In genomic region chr20:12660918-12661317, GRCh38 we compare ENCODE assay signal across 1 cellular context.
TF ChIP-seq lines count a peak whose summit lies in the region.

No MANE protein-coding gene starts in this region.

TF ChIP-seq in WTC11, 78 proteins besides CTCF, POLR2A, EP300 and RAD21 (continued from another document):
- TF ChIP-seq, protein P1, sequence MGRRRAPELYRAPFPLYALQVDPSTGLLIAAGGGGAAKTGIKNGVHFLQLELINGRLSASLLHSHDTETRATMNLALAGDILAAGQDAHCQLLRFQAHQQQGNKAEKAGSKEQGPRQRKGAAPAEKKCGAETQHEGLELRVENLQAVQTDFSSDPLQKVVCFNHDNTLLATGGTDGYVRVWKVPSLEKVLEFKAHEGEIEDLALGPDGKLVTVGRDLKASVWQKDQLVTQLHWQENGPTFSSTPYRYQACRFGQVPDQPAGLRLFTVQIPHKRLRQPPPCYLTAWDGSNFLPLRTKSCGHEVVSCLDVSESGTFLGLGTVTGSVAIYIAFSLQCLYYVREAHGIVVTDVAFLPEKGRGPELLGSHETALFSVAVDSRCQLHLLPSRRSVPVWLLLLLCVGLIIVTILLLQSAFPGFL (CRISPR knock-in tag; IDR thresholded peaks at IDR 0.05; ENCODE audit: borderline replicate concordance), result no peak
- TF ChIP-seq CDX4 (CRISPR knock-in tag; IDR thresholded peaks at IDR 0.05; ENCODE audit: borderline replicate concordance) (no peak), ATF1 (CRISPR knock-in tag; IDR thresholded peaks at IDR 0.05) (no peak), PRRX2 (CRISPR knock-in tag; IDR thresholded peaks at IDR 0.05) (no peak), E2F1 (CRISPR knock-in tag; IDR thresholded peaks at IDR 0.05) (no peak), NR1H2 (CRISPR knock-in tag; IDR thresholded peaks at IDR 0.05) (no peak), ZNF138 (CRISPR knock-in tag; conservative IDR thresholded peaks at IDR 0.05) (no peak), SMAD3 (CRISPR knock-in tag; IDR thresholded peaks at IDR 0.05; ENCODE audit: borderline replicate concordance) (no peak), MLX (CRISPR knock-in tag; IDR thresholded peaks at IDR 0.05) (no peak), ZNF671 (CRISPR knock-in tag; IDR thresholded peaks at IDR 0.05) (no peak), MAX (CRISPR knock-in tag; IDR thresholded peaks at IDR 0.05) (no peak), ZNF232 (CRISPR knock-in tag; IDR thresholded peaks at IDR 0.05) (no peak), ERG (CRISPR knock-in tag; IDR thresholded peaks at IDR 0.05) (no peak)
- TF ChIP-seq, protein P2, sequence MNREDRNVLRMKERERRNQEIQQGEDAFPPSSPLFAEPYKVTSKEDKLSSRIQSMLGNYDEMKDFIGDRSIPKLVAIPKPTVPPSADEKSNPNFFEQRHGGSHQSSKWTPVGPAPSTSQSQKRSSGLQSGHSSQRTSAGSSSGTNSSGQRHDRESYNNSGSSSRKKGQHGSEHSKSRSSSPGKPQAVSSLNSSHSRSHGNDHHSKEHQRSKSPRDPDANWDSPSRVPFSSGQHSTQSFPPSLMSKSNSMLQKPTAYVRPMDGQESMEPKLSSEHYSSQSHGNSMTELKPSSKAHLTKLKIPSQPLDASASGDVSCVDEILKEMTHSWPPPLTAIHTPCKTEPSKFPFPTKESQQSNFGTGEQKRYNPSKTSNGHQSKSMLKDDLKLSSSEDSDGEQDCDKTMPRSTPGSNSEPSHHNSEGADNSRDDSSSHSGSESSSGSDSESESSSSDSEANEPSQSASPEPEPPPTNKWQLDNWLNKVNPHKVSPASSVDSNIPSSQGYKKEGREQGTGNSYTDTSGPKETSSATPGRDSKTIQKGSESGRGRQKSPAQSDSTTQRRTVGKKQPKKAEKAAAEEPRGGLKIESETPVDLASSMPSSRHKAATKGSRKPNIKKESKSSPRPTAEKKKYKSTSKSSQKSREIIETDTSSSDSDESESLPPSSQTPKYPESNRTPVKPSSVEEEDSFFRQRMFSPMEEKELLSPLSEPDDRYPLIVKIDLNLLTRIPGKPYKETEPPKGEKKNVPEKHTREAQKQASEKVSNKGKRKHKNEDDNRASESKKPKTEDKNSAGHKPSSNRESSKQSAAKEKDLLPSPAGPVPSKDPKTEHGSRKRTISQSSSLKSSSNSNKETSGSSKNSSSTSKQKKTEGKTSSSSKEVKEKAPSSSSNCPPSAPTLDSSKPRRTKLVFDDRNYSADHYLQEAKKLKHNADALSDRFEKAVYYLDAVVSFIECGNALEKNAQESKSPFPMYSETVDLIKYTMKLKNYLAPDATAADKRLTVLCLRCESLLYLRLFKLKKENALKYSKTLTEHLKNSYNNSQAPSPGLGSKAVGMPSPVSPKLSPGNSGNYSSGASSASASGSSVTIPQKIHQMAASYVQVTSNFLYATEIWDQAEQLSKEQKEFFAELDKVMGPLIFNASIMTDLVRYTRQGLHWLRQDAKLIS (CRISPR knock-in tag; IDR thresholded peaks at IDR 0.05; ENCODE audit: borderline replicate concordance), result no peak
- TF ChIP-seq, protein P3, sequence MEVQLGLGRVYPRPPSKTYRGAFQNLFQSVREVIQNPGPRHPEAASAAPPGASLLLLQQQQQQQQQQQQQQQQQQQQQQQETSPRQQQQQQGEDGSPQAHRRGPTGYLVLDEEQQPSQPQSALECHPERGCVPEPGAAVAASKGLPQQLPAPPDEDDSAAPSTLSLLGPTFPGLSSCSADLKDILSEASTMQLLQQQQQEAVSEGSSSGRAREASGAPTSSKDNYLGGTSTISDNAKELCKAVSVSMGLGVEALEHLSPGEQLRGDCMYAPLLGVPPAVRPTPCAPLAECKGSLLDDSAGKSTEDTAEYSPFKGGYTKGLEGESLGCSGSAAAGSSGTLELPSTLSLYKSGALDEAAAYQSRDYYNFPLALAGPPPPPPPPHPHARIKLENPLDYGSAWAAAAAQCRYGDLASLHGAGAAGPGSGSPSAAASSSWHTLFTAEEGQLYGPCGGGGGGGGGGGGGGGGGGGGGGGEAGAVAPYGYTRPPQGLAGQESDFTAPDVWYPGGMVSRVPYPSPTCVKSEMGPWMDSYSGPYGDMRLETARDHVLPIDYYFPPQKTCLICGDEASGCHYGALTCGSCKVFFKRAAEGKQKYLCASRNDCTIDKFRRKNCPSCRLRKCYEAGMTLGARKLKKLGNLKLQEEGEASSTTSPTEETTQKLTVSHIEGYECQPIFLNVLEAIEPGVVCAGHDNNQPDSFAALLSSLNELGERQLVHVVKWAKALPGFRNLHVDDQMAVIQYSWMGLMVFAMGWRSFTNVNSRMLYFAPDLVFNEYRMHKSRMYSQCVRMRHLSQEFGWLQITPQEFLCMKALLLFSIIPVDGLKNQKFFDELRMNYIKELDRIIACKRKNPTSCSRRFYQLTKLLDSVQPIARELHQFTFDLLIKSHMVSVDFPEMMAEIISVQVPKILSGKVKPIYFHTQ (CRISPR knock-in tag; IDR thresholded peaks at IDR 0.05), result no peak
